In genomic region chr7:121269798-121270197, GRCh38 we compare ENCODE assay signal across 12 cellular contexts. TPM values are rescaled to one million over a fixed set of nuclear protein-coding genes. Genes with fewer than 3 reads are reported as not detected.
"Had no signal": no experiment of that assay in that cellular context is flagged by ENCODE, and none has a peak within 500 bp of the region (broad histone marks: within the 10 kb centered on the region; RNA-seq: fewer than 3 reads in every experiment).

No MANE protein-coding gene starts in this region.

- H3K4me3 Mint-ChIP-seq: GM23338, H9, HFFc6 had no signal

- H3K36me3 ChIP-seq: HAP-1 had no signal

- H3K4me3 ChIP-seq: GM23248, GM23338, HAP-1 had no signal

- H3K4me1 Mint-ChIP-seq: GM23338 had no signal

- H2AFZ ChIP-seq: GM23248, GM23338 had no signal

- ATAC-seq: GM23338, HCT116 had no signal

- H3K4me1 ChIP-seq: HAP-1 had no signal

- H3K9me3 ChIP-seq: HAP-1 had no signal

- DNase-seq: GM23248, GOT3, H7, H9, HCEC 1CT, HFFc6 had no signal

- FAIRE-seq: H1, H54 had no signal

- H3K9ac ChIP-seq: GM23248 had no signal

- H3K9me3 Mint-ChIP-seq: H9, HFFc6 had no signal

- H3K27ac Mint-ChIP-seq: GM23338, H9, HFFc6 had no signal

- H3K27ac ChIP-seq: GM23248 had no signal

- H3K4me2 ChIP-seq: GM23338 had no signal

RNA-seq across cellular contexts. Expression of gene WNT16, which starts 59.0 kb away (rescaled TPM):
- total RNA-seq: H4, H7, H9 had no signal
